27 cellular contexts compared by ENCODE assay signal in the genomic region with DNA sequence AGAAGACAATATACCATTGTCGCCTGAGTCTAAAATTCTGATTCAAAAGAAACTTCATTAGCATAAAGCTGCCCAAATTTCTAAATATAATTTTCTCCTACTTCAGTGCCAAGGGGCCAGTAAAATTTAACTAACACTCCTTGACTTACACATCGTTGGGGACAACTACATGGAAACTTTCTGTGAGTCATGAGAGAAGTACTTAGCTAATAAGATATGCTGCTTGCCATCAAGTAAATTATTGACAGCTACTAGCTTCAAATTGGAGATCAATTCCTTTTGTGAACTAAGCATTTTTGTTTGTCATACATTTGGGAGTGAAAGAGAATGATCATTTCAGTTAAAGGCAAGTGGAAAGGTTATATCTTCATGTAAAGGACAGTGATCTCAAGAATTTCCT.
"Had no signal": no experiment of that assay in that cellular context is flagged by ENCODE, and none has a peak within 500 bp of the region (broad histone marks: within the 10 kb centered on the region; RNA-seq: fewer than 3 reads in every experiment).

No MANE protein-coding gene starts in this region.

- H3K27me3 ChIP-seq: adrenal gland, body of pancreas, esophagus muscularis mucosa, foreskin keratinocyte, gastrocnemius medialis, heart right ventricle had no signal

- H3K27ac ChIP-seq: adrenal gland, body of pancreas, esophagus muscularis mucosa, foreskin keratinocyte, gastrocnemius medialis, heart right ventricle had no signal

- H3K9me3 ChIP-seq: adrenal gland, body of pancreas, esophagus muscularis mucosa, gastrocnemius medialis had no signal

- H3K4me3 ChIP-seq: adrenal gland, body of pancreas, esophagus muscularis mucosa, gastrocnemius medialis, heart right ventricle had no signal

- DNase-seq: activated CD4-positive, alpha-beta memory T cell treated with anti-CD3 and anti-CD28 coated beads for 36 hours; activated CD4-positive, alpha-beta T cell treated with anti-CD3 and anti-CD28 coated beads for 36 hours; activated CD4-positive, alpha-beta T cell treated with anti-CD3 and anti-CD28 coated beads, Interleukin-2, amount 10 ng/mL, durations not matched to agents 24 days and 14 days; activated CD4-positive, CD25-positive, alpha-beta regulatory T cell; activated CD4-positive, CD25-positive, alpha-beta regulatory T cell treated with anti-CD3 and anti-CD28 coated beads, Interleukin-2, amount 50 U/mL, for 72 hours; activated CD8-positive, alpha-beta memory T cell treated with anti-CD3 and anti-CD28 coated beads, Interleukin-2, amount 10 ng/mL, durations not matched to agents 7 days and 5 days; activated CD8-positive, alpha-beta memory T cell treated with anti-CD3 and anti-CD28 coated beads, Interleukin-2, amount 50 U/mL, for 4 hours; activated CD8-positive, alpha-beta T cell treated with anti-CD3 and anti-CD28 coated beads, Interleukin-2, amount 10 ng/mL, durations not matched to agents 7 days and 5 days; activated effector memory CD4-positive, alpha-beta T cell treated with anti-CD3 and anti-CD28 coated beads, Interleukin-2, amount 50 U/mL, for 16 hours; activated naive CD4-positive, alpha-beta T cell treated with anti-CD3 and anti-CD28 coated beads for 36 hours; activated naive CD8-positive, alpha-beta T cell treated with anti-CD3 and anti-CD28 coated beads for 36 hours; activated naive CD8-positive, alpha-beta T cell treated with anti-CD3 and anti-CD28 coated beads, Interleukin-2, amount 50 U/mL, for 24 hours; activated T-cell treated with anti-CD3 and anti-CD28 coated beads, Interleukin-2, amount 50 U/mL, for 1 hour; activated T-cell treated with anti-CD3 and anti-CD28 coated beads, Interleukin-2, amount 50 U/mL, for 48 hours; adrenal gland; amygdala; aorta; body of pancreas; caudate nucleus; effector memory CD4-positive, alpha-beta T cell; endodermal cell; erythroblast; foreskin keratinocyte; gastrocnemius medialis; heart right ventricle; T-helper 9 cell had no signal

- H3K36me3 ChIP-seq: adrenal gland, esophagus muscularis mucosa, gastrocnemius medialis, heart right ventricle had no signal

- ATAC-seq: activated CD4-positive, alpha-beta T cell treated with anti-CD3 and anti-CD28 coated beads for 36 hours; activated CD8-positive, alpha-beta memory T cell treated with anti-CD3 and anti-CD28 coated beads, Interleukin-2, amount 10 ng/mL, durations not matched to agents 7 days and 5 days; activated CD8-positive, alpha-beta T cell treated with anti-CD3 and anti-CD28 coated beads, Interleukin-2, amount 10 ng/mL, durations not matched to agents 7 days and 5 days; activated naive CD8-positive, alpha-beta T cell treated with anti-CD3 and anti-CD28 coated beads, Interleukin-2, amount 50 U/mL, for 24 hours; body of pancreas; foreskin keratinocyte; gastrocnemius medialis; heart right ventricle had no signal

- H3K4me1 ChIP-seq: adrenal gland, body of pancreas, esophagus muscularis mucosa, foreskin keratinocyte, gastrocnemius medialis, heart right ventricle had no signal
